In genomic region chr10:124403548-124403947, GRCh38 we compare ENCODE assay signal across 9 cellular contexts. TPM values are rescaled to one million over a fixed set of nuclear protein-coding genes. Genes with fewer than 3 reads are reported as not detected.
DNase-seq lines count a peak whose midpoint lies in the region; ATAC-seq and TF ChIP-seq lines count a peak whose summit lies in the region.
"Had no signal": no experiment of that assay in that cellular context is flagged by ENCODE, and none has a peak within 500 bp of the region (broad histone marks: within the 10 kb centered on the region; RNA-seq: fewer than 3 reads in every experiment).

No MANE protein-coding gene starts in this region.

- H3K36me3 Mint-ChIP-seq in activated naive CD4-positive, alpha-beta T cell treated with anti-CD3 and anti-CD28 coated beads for 36 hours (ENCODE audit: low read depth), result peaks cover 31% of the 10 kb centered on the region

- H3K4me3 ChIP-seq in heart left ventricle, result no peak overlapping the region

- peaks cover 0 to 100% (median 93%) of the 10 kb centered on the region in 9 donors for H3K36me3 ChIP-seq in heart left ventricle

- peak; percentile 94 for ATAC-seq in GM21423 (IDR thresholded peaks at IDR 0.05; ENCODE audit: unreplicated experiment)
- peak; percentile 67 to 93 (median 85) for ATAC-seq in heart left ventricle
- no peak for ATAC-seq in HG02610 (IDR thresholded peaks at IDR 0.05; ENCODE audit: unreplicated experiment)

- DNase-seq in G401 (ENCODE audit: low spot score), result peak; percentile 86
- peak; percentile 92 for DNase-seq in HT-29 (ENCODE audit: low spot score)
- peak; percentile 89 for DNase-seq in NCI-H82 (lab: John Stamatoyannopoulos, UW)
- DNase-seq in activated naive CD4-positive, alpha-beta T cell treated with anti-CD3 and anti-CD28 coated beads for 36 hours, result peak; percentile 33
- peak in 3 of 5 donors; percentile 28 to 46 (median 42) for DNase-seq in heart left ventricle
- DNase-seq in pulmonary artery endothelial cell (ENCODE audit: low read depth, low spot score), result peak; percentile 61

- H3K4me1 Mint-ChIP-seq in activated naive CD4-positive, alpha-beta T cell treated with anti-CD3 and anti-CD28 coated beads for 36 hours (ENCODE audit: low read depth), result peaks cover 5% of the 10 kb centered on the region

- intact Hi-C loops in activated naive CD4-positive, alpha-beta T cell treated with anti-CD3 and anti-CD28 coated beads for 36 hours (cut with micrococcal nuclease), result loop anchor here (1.0 kb wide), 2 partner anchors 14 to 409 kb away; no protein-coding TSS in a partner anchor
- intact Hi-C loops in heart left ventricle (cut with DNase I), result no loop called here

- 38 to 53% (median 44%) methylated on average over 8 of the region's 8 CpGs for WGBS in heart left ventricle, 4 donors

- peak overlapping the region in 1 of 12 donors; percentile 14 for H3K27ac ChIP-seq in heart left ventricle

- TF ChIP-seq CTCF in heart left ventricle (IDR thresholded peaks at IDR 0.05), result peak; percentile 47 to 69 (median 58)

- H3K27ac Mint-ChIP-seq in activated naive CD4-positive, alpha-beta T cell treated with anti-CD3 and anti-CD28 coated beads for 36 hours, result no peak overlapping the region
- H3K27ac Mint-ChIP-seq: dendritic cell treated with granulocyte-macrophage colony-stimulating factor and Interleukin-4, amounts not matched to agents 40 ng/mL and 50 ng/mL, for 4 days had no signal

- in situ Hi-C loops in G401 (cut with HindIII; ENCODE audit: low sequenced_read_pairs), result no loop called here

- H3K27me3 Mint-ChIP-seq in activated naive CD4-positive, alpha-beta T cell treated with anti-CD3 and anti-CD28 coated beads for 36 hours (ENCODE audit: low read depth), result no peaks in the 10 kb centered on the region
- H3K27me3 Mint-ChIP-seq: dendritic cell treated with granulocyte-macrophage colony-stimulating factor and Interleukin-4, amounts not matched to agents 40 ng/mL and 50 ng/mL, for 4 days had no signal

- no peaks in the 10 kb centered on the region for H3K27me3 ChIP-seq in heart left ventricle

- CTCF ChIA-PET in activated naive CD4-positive, alpha-beta T cell treated with anti-CD3 and anti-CD28 coated beads for 36 hours (lab: Charles Lee), result interaction anchor here (0.6 to 2.9 kb wide), 14 partner anchors 11 to 409 kb away, joined by 3 to 29 read pairs (median 4); partner anchors contain the start of gene OAT

- peaks cover 0 to 9% (median 0%) of the 10 kb centered on the region in 12 donors for H3K4me1 ChIP-seq in heart left ventricle

- H3K9me3 ChIP-seq in heart left ventricle, result no peaks in the 10 kb centered on the region

- no peak for TF ChIP-seq POLR2A in heart left ventricle (IDR thresholded peaks at IDR 0.05)

- H3K9me3 Mint-ChIP-seq in activated naive CD4-positive, alpha-beta T cell treated with anti-CD3 and anti-CD28 coated beads for 36 hours, result no peaks in the 10 kb centered on the region
- H3K9me3 Mint-ChIP-seq: dendritic cell treated with granulocyte-macrophage colony-stimulating factor and Interleukin-4, amounts not matched to agents 40 ng/mL and 50 ng/mL, for 4 days had no signal

- H3K4me3 Mint-ChIP-seq in activated naive CD4-positive, alpha-beta T cell treated with anti-CD3 and anti-CD28 coated beads for 36 hours, result no peak overlapping the region
- H3K4me3 Mint-ChIP-seq: dendritic cell treated with granulocyte-macrophage colony-stimulating factor and Interleukin-4, amounts not matched to agents 40 ng/mL and 50 ng/mL, for 4 days had no signal

RNA-seq across cellular contexts. Expression of gene OAT, which starts 15.2 kb away (rescaled TPM):
- total RNA-seq in G401 (2014; rRNA removed; shearing (Covaris generic)), result 193 and 244 TPM in 2 replicates
- total RNA-seq in HT-29 (2014; rRNA removed; shearing (Covaris generic)), result 26.5 and 28.9 TPM in 2 replicates
- 10 to 100 TPM; 37.4 to 41.6 TPM for total RNA-seq in activated naive CD4-positive, alpha-beta T cell treated with anti-CD3 and anti-CD28 coated beads for 36 hours
- total RNA-seq in heart left ventricle (10 to 100 TPM; 27.3 to 56.1 (median 33.8) TPM), pulmonary artery endothelial cell (145 and 147 TPM in 2 replicates)
- polyA plus RNA-seq in heart left ventricle, result 10 to 100 TPM in 1 of 2 donors, 1 to 10 TPM in 1; 9.3 to 36.0 TPM

RNA-seq across cellular contexts. Expression of gene NKX1-2, which starts 46.3 kb away (rescaled TPM):
- total RNA-seq in G401 (2014; rRNA removed; shearing (Covaris generic)), result 0.06 and 0.68 TPM in 2 replicates
- not detected in 2 replicates for total RNA-seq in HT-29 (2014; rRNA removed; shearing (Covaris generic))
- total RNA-seq in activated naive CD4-positive, alpha-beta T cell treated with anti-CD3 and anti-CD28 coated beads for 36 hours, result not detected
- total RNA-seq in heart left ventricle (not detected), pulmonary artery endothelial cell (not detected in 2 replicates)
- not detected for polyA plus RNA-seq in heart left ventricle

RNA-seq across cellular contexts. Expression of gene LHPP, which starts 58.1 kb away (rescaled TPM):
- total RNA-seq in G401 (2014; rRNA removed; shearing (Covaris generic)), result 9.1 and 17.3 TPM in 2 replicates
- 4.4 and 15.4 TPM in 2 replicates for total RNA-seq in HT-29 (2014; rRNA removed; shearing (Covaris generic))
- total RNA-seq in activated naive CD4-positive, alpha-beta T cell treated with anti-CD3 and anti-CD28 coated beads for 36 hours, result 10 to 100 TPM; 17.7 TPM
- total RNA-seq in heart left ventricle (10 to 100 TPM; 10.4 to 23.5 (median 14.2) TPM), pulmonary artery endothelial cell (2.4 and 3.4 TPM in 2 replicates)
- polyA plus RNA-seq in heart left ventricle, result 1 to 10 TPM; 5.6 to 6.7 TPM

Comparison
In these comparisons a context has a peak if more than half of its experiments do, and no peak if none do; other contexts are left out.
1. DNase-seq: peak in every context shown above with its lines; median percentile 92 in HT-29; 89 in NCI-H82; 86 in G401; 61 in pulmonary artery endothelial cell; 42 in heart left ventricle; 33 in activated naive CD4-positive, alpha-beta T cell treated with anti-CD3 and anti-CD28 coated beads for 36 hours.